In the genomic region with DNA sequence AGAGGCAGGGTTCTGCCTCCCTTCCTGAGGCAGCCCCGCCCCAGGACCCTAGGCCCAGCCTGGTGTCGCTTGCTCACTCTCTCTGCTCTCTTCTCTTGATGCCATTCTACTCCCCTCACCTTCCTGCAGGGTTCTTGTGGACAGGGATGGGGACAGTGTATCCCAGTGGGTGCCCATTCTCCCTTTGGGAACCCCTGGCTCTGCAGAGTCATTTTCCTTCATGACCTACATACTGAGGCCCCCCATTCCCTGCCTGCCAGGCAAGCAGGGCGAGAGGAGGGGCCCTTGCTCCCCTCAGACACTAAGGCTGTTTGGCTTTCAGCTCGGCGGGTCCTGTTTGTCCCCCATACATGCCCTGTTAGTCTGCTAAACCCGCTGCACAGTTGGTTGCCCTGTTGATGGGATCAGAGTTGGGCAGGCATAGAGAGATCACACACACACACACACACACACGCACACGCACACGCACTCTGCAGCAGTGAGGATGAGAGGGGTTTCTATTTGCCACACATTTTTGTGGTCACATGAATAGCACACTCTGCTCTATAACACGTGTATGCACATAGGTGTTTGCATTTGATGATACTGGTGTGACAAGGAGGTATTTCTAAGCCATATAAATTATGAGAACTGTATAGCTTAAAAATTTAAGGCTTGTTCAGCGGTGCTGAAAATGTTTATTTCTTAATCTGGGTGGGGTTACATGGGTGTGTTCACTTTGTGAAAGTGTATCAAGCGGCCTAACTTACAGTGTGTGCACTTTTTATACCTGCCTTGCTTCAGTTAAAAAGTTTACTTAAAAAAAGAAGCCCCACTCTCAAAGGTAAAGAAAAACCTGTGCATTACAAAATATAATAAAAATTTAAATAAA, we compare ENCODE assay signal across 10 cellular contexts. TPM values are rescaled to one million over a fixed set of nuclear protein-coding genes. Genes with fewer than 3 reads are reported as not detected.
DNase-seq lines count a peak whose midpoint lies in the region; ATAC-seq and TF ChIP-seq lines count a peak whose summit lies in the region.
"Had no signal": no experiment of that assay in that cellular context is flagged by ENCODE, and none has a peak within 500 bp of the region (broad histone marks: within the 10 kb centered on the region; RNA-seq: fewer than 3 reads in every experiment).

No MANE protein-coding gene starts in this region.

- H3K9me3 ChIP-seq in adipocyte (ENCODE audit: control insufficient read depth, low read length) (no peaks in the 10 kb centered on the region), testis (no peaks in the 10 kb centered on the region)

- H3K4me1 ChIP-seq in adipocyte (ENCODE audit: control insufficient read depth, insufficient read depth, low read length) (peaks cover 89% of the 10 kb centered on the region), testis (peaks cover 58% of the 10 kb centered on the region)

- no peak for TF ChIP-seq CTCF in testis (IDR thresholded peaks at IDR 0.05)

- H3K9ac ChIP-seq in adipocyte (ENCODE audit: low read length), result peak overlapping the region; percentile 97

- peak overlapping the region; percentile 88 to 94 for H3K27ac ChIP-seq in testis

- peak overlapping the region; percentile 82 for H3K4me3 ChIP-seq in adipocyte (ENCODE audit: low read length)
- H3K4me3 ChIP-seq in testis, result no peak overlapping the region

- no peak for TF ChIP-seq POLR2A in testis (IDR thresholded peaks at IDR 0.05)

- no peaks in the 10 kb centered on the region for H3K36me3 ChIP-seq in adipocyte (ENCODE audit: control insufficient read depth, insufficient read depth, low read length, severe bottlenecking)
- H3K36me3 ChIP-seq in testis (ENCODE audit: low read depth, missing control alignments), result no peaks in the 10 kb centered on the region

- DNase-seq in HCEC 1CT (peak; percentile 38), adipocyte (ENCODE audit: low read depth) (no peak), left colon (no peak), testis (no peak), SHP77 treated with DMSO at 0.1 percent for 48 hours (lab: John Stamatoyannopoulos, UW) (no peak)
- DNase-seq: stimulated activated CD8-positive, alpha-beta memory T cell treated with anti-CD3 and anti-CD28 coated beads, Interleukin-4, amount 100 ng/mL, for 48 hours; T-helper 17 cell had no signal

- intact Hi-C loops in left colon (cut with DNase I, micrococcal nuclease) (no loop called here), testis (cut with DNase I; ENCODE audit: low total_unique reads) (no loop called here)

- 52 to 54% methylated on average over 11 to 12 of the region's 12 CpGs for WGBS in testis, 2 donors

- H3K27me3 ChIP-seq in adipocyte (replicated peaks; ENCODE audit: control insufficient read depth, insufficient read depth, low read length), result no peaks in the 10 kb centered on the region
- H3K27me3 ChIP-seq in testis, result no peaks in the 10 kb centered on the region

- ATAC-seq in left colon, result peak; percentile 17
- no peak for ATAC-seq in HG03196 (IDR thresholded peaks at IDR 0.05; ENCODE audit: unreplicated experiment)
- ATAC-seq in GM21737 (IDR thresholded peaks at IDR 0.05; ENCODE audit: unreplicated experiment), result no peak
- ATAC-seq: HepG2, T-helper 17 cell had no signal

RNA-seq across cellular contexts. Expression of a gene that starts 20.3 kb away (rescaled TPM):
- total RNA-seq in left colon (10 to 100 TPM; 49.8 to 61.7 TPM), testis (10 to 100 TPM; 51.7 to 62.4 TPM)
- 47.4 TPM for polyA plus RNA-seq in testis (ENCODE audit: insufficient read depth, low read depth, low replicate concordance)

RNA-seq across cellular contexts. Expression of a gene that starts 46.2 kb away (rescaled TPM):
- total RNA-seq in left colon (under 1 TPM; 0.18 to 0.50 TPM), testis (1 to 10 TPM; 1.4 to 2.8 TPM)
- 0.16 TPM for polyA plus RNA-seq in testis (ENCODE audit: insufficient read depth, low read depth, low replicate concordance)
- total RNA-seq: HepG2, T-helper 17 cell had no signal

RNA-seq across cellular contexts. Expression of a gene that starts 58.6 kb away (rescaled TPM):
- total RNA-seq in left colon, result 10 to 100 TPM; 13.1 to 17.5 TPM
- total RNA-seq in testis, result 10 to 100 TPM; 32.2 to 39.8 TPM
- 21.6 TPM for polyA plus RNA-seq in testis (ENCODE audit: insufficient read depth, low read depth, low replicate concordance)
